ENCODE assay signal across 1 cellular context in the genomic region with DNA sequence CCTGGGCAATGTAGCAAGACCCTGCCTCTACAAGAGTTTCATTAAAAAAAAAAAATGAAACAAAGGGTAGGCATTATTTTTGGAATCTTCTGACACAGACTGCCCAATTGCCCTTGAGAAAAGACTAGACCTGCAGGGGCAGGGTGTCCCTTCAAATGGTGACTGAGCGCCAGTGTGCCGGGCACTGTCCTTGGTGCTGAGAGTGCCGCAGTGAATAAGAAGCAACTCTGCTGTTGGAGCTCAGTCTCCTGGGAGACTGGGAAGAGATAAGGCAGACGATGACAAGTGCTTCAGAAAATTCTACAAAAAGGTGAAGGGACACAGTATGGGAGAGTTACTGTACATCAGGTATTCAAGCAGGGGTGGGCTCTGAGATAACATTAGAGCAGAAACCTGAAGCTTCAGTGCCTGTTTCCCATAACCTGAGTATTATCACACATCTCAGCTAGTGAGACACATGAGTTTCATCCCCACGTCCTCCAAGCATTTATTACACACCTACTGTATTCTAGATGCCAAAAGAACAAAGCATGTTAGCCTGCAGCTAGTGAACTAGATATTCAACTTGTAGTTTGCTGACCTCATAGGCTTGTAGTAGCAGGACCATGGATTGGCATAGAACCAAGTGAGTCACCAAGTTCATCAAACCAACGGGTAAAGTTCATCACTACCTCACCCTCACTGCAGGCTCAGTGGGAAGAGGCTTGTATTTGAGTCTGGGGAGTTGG.
TF ChIP-seq lines count a peak whose summit lies in the region.

No MANE protein-coding gene starts in this region.

TF ChIP-seq in WTC11, 78 proteins besides CTCF, POLR2A, EP300 and RAD21 (continued from another document):
- TF ChIP-seq, protein P1, sequence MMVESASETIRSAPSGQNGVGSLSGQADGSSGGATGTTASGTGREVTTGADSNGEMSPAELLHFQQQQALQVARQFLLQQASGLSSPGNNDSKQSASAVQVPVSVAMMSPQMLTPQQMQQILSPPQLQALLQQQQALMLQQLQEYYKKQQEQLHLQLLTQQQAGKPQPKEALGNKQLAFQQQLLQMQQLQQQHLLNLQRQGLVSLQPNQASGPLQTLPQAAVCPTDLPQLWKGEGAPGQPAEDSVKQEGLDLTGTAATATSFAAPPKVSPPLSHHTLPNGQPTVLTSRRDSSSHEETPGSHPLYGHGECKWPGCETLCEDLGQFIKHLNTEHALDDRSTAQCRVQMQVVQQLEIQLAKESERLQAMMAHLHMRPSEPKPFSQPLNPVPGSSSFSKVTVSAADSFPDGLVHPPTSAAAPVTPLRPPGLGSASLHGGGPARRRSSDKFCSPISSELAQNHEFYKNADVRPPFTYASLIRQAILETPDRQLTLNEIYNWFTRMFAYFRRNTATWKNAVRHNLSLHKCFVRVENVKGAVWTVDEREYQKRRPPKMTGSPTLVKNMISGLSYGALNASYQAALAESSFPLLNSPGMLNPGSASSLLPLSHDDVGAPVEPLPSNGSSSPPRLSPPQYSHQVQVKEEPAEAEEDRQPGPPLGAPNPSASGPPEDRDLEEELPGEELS (CRISPR knock-in tag; IDR thresholded peaks at IDR 0.05): peak; percentile 72
- TF ChIP-seq, protein P2, sequence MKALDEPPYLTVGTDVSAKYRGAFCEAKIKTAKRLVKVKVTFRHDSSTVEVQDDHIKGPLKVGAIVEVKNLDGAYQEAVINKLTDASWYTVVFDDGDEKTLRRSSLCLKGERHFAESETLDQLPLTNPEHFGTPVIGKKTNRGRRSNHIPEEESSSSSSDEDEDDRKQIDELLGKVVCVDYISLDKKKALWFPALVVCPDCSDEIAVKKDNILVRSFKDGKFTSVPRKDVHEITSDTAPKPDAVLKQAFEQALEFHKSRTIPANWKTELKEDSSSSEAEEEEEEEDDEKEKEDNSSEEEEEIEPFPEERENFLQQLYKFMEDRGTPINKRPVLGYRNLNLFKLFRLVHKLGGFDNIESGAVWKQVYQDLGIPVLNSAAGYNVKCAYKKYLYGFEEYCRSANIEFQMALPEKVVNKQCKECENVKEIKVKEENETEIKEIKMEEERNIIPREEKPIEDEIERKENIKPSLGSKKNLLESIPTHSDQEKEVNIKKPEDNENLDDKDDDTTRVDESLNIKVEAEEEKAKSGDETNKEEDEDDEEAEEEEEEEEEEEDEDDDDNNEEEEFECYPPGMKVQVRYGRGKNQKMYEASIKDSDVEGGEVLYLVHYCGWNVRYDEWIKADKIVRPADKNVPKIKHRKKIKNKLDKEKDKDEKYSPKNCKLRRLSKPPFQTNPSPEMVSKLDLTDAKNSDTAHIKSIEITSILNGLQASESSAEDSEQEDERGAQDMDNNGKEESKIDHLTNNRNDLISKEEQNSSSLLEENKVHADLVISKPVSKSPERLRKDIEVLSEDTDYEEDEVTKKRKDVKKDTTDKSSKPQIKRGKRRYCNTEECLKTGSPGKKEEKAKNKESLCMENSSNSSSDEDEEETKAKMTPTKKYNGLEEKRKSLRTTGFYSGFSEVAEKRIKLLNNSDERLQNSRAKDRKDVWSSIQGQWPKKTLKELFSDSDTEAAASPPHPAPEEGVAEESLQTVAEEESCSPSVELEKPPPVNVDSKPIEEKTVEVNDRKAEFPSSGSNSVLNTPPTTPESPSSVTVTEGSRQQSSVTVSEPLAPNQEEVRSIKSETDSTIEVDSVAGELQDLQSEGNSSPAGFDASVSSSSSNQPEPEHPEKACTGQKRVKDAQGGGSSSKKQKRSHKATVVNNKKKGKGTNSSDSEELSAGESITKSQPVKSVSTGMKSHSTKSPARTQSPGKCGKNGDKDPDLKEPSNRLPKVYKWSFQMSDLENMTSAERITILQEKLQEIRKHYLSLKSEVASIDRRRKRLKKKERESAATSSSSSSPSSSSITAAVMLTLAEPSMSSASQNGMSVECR (CRISPR knock-in tag; IDR thresholded peaks at IDR 0.05; ENCODE audit: borderline replicate concordance): 0 out of 2 replicates have a peak, but pooled peaks have one; percentile 70
- TF ChIP-seq CBFB (CRISPR knock-in tag; IDR thresholded peaks at IDR 0.05; ENCODE audit: low read depth): no peak
- peak; percentile 45; the same call in 1 of the 2 replicates for TF ChIP-seq FOXK1 (CRISPR knock-in tag; IDR thresholded peaks at IDR 0.05)
- TF ChIP-seq ETV6 (CRISPR knock-in tag; IDR thresholded peaks at IDR 0.05): peak; percentile 68
